ENCODE assay signal across 1 cellular context in genomic region chr5:149621415-149622098, GRCh38.
TF ChIP-seq lines count a peak whose summit lies in the region.

No MANE protein-coding gene starts in this region.

TF ChIP-seq in HepG2, 621 proteins besides CTCF, POLR2A, EP300 and RAD21 (continued from another document and continues in another):
- TF ChIP-seq ZNF687 (CRISPR knock-in tag; IDR thresholded peaks at IDR 0.05) (peak; percentile 46), ZFX (CRISPR knock-in tag; IDR thresholded peaks at IDR 0.05; ENCODE audit: low read depth) (peak; percentile 24; the same call in 1 of the 2 replicates), MEIS1 (CRISPR knock-in tag; IDR thresholded peaks at IDR 0.05; ENCODE audit: borderline replicate concordance) (0 out of 2 replicates have a peak, but pooled peaks have one; percentile 14), XRCC5 (optimal IDR thresholded peaks at IDR 0.05; ENCODE audit: low read length) (peak; percentile 37), NRL (CRISPR knock-in tag; IDR thresholded peaks at IDR 0.05; ENCODE audit: borderline replicate concordance) (peak; percentile 54; the same call in 1 of the 2 replicates), TEAD3 (CRISPR knock-in tag; optimal IDR thresholded peaks at IDR 0.05; ENCODE audit: borderline replicate concordance) (peak; percentile 75), ZHX2 (IDR thresholded peaks at IDR 0.05; ENCODE audit: low read depth) (no peak), ZHX2 (CRISPR knock-in tag; IDR thresholded peaks at IDR 0.05; ENCODE audit: borderline replicate concordance) (no peak), CEBPB (IDR thresholded peaks at IDR 0.05; ENCODE audit: borderline replicate concordance, low read depth, low read length) (no peak), ZNF644 (CRISPR knock-in tag; IDR thresholded peaks at IDR 0.05; ENCODE audit: low read depth) (peak; percentile 31; the same call in 1 of the 2 replicates), JARID2 (CRISPR knock-in tag; IDR thresholded peaks at IDR 0.05; ENCODE audit: insufficient replicate concordance) (no peak), ZNF160 (CRISPR knock-in tag; IDR thresholded peaks at IDR 0.05) (no peak; the same call in 1 of the 2 replicates), STAT5B (CRISPR knock-in tag; IDR thresholded peaks at IDR 0.05) (no peak), ZNF629 (CRISPR knock-in tag; conservative IDR thresholded peaks at IDR 0.05) (peak; percentile 92), ZNF747 (CRISPR knock-in tag; IDR thresholded peaks at IDR 0.05; ENCODE audit: borderline replicate concordance) (no peak), ZNF891 (CRISPR knock-in tag; IDR thresholded peaks at IDR 0.05) (peak; percentile 24; the same call in 1 of the 2 replicates), ZXDC (CRISPR knock-in tag; IDR thresholded peaks at IDR 0.05) (no peak), NCOR1 (IDR thresholded peaks at IDR 0.05; ENCODE audit: borderline replicate concordance, low read length) (no peak), ZNF768 (CRISPR knock-in tag; IDR thresholded peaks at IDR 0.05) (peak; percentile 44; the same call in 1 of the 2 replicates), MTF1 (CRISPR knock-in tag; IDR thresholded peaks at IDR 0.05) (no peak), ZNF33B (CRISPR knock-in tag; IDR thresholded peaks at IDR 0.05) (no peak), YEATS4 (CRISPR knock-in tag; IDR thresholded peaks at IDR 0.05; ENCODE audit: borderline replicate concordance) (no peak), CBX2 (IDR thresholded peaks at IDR 0.05; ENCODE audit: low read depth, low read length) (no peak), CBX2 (CRISPR knock-in tag; IDR thresholded peaks at IDR 0.05; ENCODE audit: low read depth) (no peak), PAX8 (CRISPR knock-in tag; IDR thresholded peaks at IDR 0.05; ENCODE audit: borderline replicate concordance) (0 out of 2 replicates have a peak, but pooled peaks have one; percentile 36), ZFP41 (CRISPR knock-in tag; IDR thresholded peaks at IDR 0.05; ENCODE audit: borderline replicate concordance) (no peak), SALL1 (CRISPR knock-in tag; IDR thresholded peaks at IDR 0.05) (peak; percentile 30; the same call in 1 of the 2 replicates), KLF15 (CRISPR knock-in tag; IDR thresholded peaks at IDR 0.05; ENCODE audit: borderline replicate concordance) (no peak), ZNF292 (CRISPR knock-in tag; IDR thresholded peaks at IDR 0.05; ENCODE audit: borderline replicate concordance, low read depth) (0 out of 2 replicates have a peak, but pooled peaks have one; percentile 33), ZNF660 (CRISPR knock-in tag; IDR thresholded peaks at IDR 0.05; ENCODE audit: borderline replicate concordance, low read depth) (no peak), ZMYM3 (CRISPR knock-in tag; IDR thresholded peaks at IDR 0.05) (peak; percentile 60), ZNF333 (CRISPR knock-in tag; IDR thresholded peaks at IDR 0.05; ENCODE audit: borderline replicate concordance) (no peak), RNF219 (CRISPR knock-in tag; IDR thresholded peaks at IDR 0.05) (no peak), ZNF556 (CRISPR knock-in tag; IDR thresholded peaks at IDR 0.05; ENCODE audit: borderline replicate concordance) (peak; percentile 34; the same call in 1 of the 2 replicates), TAF1 (CRISPR knock-in tag; IDR thresholded peaks at IDR 0.05) (no peak), ZGPAT (CRISPR knock-in tag; IDR thresholded peaks at IDR 0.05) (no peak), ZNF562 (CRISPR knock-in tag; IDR thresholded peaks at IDR 0.05; ENCODE audit: borderline replicate concordance) (no peak), MIXL1 (CRISPR knock-in tag; IDR thresholded peaks at IDR 0.05) (no peak), RNF2 (conservative IDR thresholded peaks at IDR 0.05; ENCODE audit: low read depth) (no peak), ZNF460 (CRISPR knock-in tag; IDR thresholded peaks at IDR 0.05; ENCODE audit: borderline replicate concordance) (no peak), FOXK1 (CRISPR knock-in tag; IDR thresholded peaks at IDR 0.05; ENCODE audit: borderline replicate concordance, low read depth) (no peak), UBTF (CRISPR knock-in tag; IDR thresholded peaks at IDR 0.05) (peak; percentile 40; the same call in 1 of the 2 replicates), ARNT2 (CRISPR knock-in tag; IDR thresholded peaks at IDR 0.05; ENCODE audit: low read depth) (no peak), GABPB1 (CRISPR knock-in tag; IDR thresholded peaks at IDR 0.05) (0 out of 2 replicates have a peak, but pooled peaks have one; percentile 19)
